Comparison of ENCODE assay signal across 8 cellular contexts in genomic region chr12:108629824-108630476, GRCh38. TPM values are rescaled to one million over a fixed set of nuclear protein-coding genes. Genes with fewer than 3 reads are reported as not detected.
A peak's percentile ranks its signal among the peaks of the same experiment; 100 is the strongest.
DNase-seq lines count a peak whose midpoint lies in the region; TF ChIP-seq lines count a peak whose summit lies in the region.

No MANE protein-coding gene starts in this region.

- intact Hi-C loops in activated T-helper 1 cell treated with anti-CD3 and anti-CD28 coated beads, Interleukin-12 subunit alpha, Interleukin-12 subunit beta, Interleukin-2, Interleukin-4 antibody, amounts not matched to agents 30 ng/mL and 10 ng/mL and 1 ng/mL, durations not matched to agents 14 hours and 24 hours and 36 hours (cut with micrococcal nuclease): loop anchor here (1.0 to 5.0 kb wide), 5 partner anchors 12 to 422 kb away; partner anchors contain the start of genes FICD, ISCU and USP30

- H3K27ac Mint-ChIP-seq in activated T-helper 1 cell treated with anti-CD3 and anti-CD28 coated beads, Interleukin-12 subunit alpha, Interleukin-12 subunit beta, Interleukin-2, Interleukin-4 antibody, amounts not matched to agents 30 ng/mL and 10 ng/mL and 1 ng/mL, durations not matched to agents 14 hours and 24 hours and 36 hours: peak overlapping the region; percentile 99
- H3K27ac Mint-ChIP-seq in glutamatergic neuron (ENCODE audit: unreplicated experiment): peak overlapping the region; percentile 33

- DNase-seq in AML-193 (lab: John Stamatoyannopoulos, UW): peak; percentile 27 to 39
- DNase-seq in NCI-H226: peak; percentile 93
- peak; percentile 52 for DNase-seq in activated T-helper 1 cell treated with anti-CD3 and anti-CD28 coated beads, Interleukin-12 subunit alpha, Interleukin-12 subunit beta, Interleukin-2, Interleukin-4 antibody, amounts not matched to agents 30 ng/mL and 10 ng/mL and 1 ng/mL, durations not matched to agents 14 hours and 24 hours and 36 hours (ENCODE audit: low spot score)
- DNase-seq in glutamatergic neuron: peak; percentile 55
- peak; percentile 63 to 67 for DNase-seq in stimulated activated CD4-positive, alpha-beta T cell treated with anti-CD3 and anti-CD28 coated beads, Interleukin-2, amount 100 ng/mL, for 24 hours
- no peak for DNase-seq in GDM1 (lab: John Stamatoyannopoulos, UW)
- no peak for DNase-seq in NCI-H1092 (lab: John Stamatoyannopoulos, UW)
- no peak for DNase-seq in NCI-H1417 (lab: John Stamatoyannopoulos, UW)

- H3K4me1 Mint-ChIP-seq in activated T-helper 1 cell treated with anti-CD3 and anti-CD28 coated beads, Interleukin-12 subunit alpha, Interleukin-12 subunit beta, Interleukin-2, Interleukin-4 antibody, amounts not matched to agents 30 ng/mL and 10 ng/mL and 1 ng/mL, durations not matched to agents 14 hours and 24 hours and 36 hours (ENCODE audit: low read depth): peaks cover 74% of the 10 kb centered on the region
- H3K4me1 Mint-ChIP-seq in glutamatergic neuron (ENCODE audit: low read depth, unreplicated experiment): peaks cover 14% of the 10 kb centered on the region

- TF ChIP-seq CTCF in glutamatergic neuron (IDR thresholded peaks at IDR 0.05; ENCODE audit: partially characterized antibody, unreplicated experiment): no peak

- H3K27me3 Mint-ChIP-seq in activated T-helper 1 cell treated with anti-CD3 and anti-CD28 coated beads, Interleukin-12 subunit alpha, Interleukin-12 subunit beta, Interleukin-2, Interleukin-4 antibody, amounts not matched to agents 30 ng/mL and 10 ng/mL and 1 ng/mL, durations not matched to agents 14 hours and 24 hours and 36 hours (ENCODE audit: insufficient read depth): no peaks in the 10 kb centered on the region
- H3K27me3 Mint-ChIP-seq in glutamatergic neuron (ENCODE audit: unreplicated experiment): peaks cover 2% of the 10 kb centered on the region

- H3K36me3 Mint-ChIP-seq in activated T-helper 1 cell treated with anti-CD3 and anti-CD28 coated beads, Interleukin-12 subunit alpha, Interleukin-12 subunit beta, Interleukin-2, Interleukin-4 antibody, amounts not matched to agents 30 ng/mL and 10 ng/mL and 1 ng/mL, durations not matched to agents 14 hours and 24 hours and 36 hours (ENCODE audit: low read depth): peaks cover 19% of the 10 kb centered on the region
- no peaks in the 10 kb centered on the region for H3K36me3 Mint-ChIP-seq in glutamatergic neuron (ENCODE audit: unreplicated experiment)

- no peaks in the 10 kb centered on the region for H3K9me3 Mint-ChIP-seq in activated T-helper 1 cell treated with anti-CD3 and anti-CD28 coated beads, Interleukin-12 subunit alpha, Interleukin-12 subunit beta, Interleukin-2, Interleukin-4 antibody, amounts not matched to agents 30 ng/mL and 10 ng/mL and 1 ng/mL, durations not matched to agents 14 hours and 24 hours and 36 hours
- peaks cover 4% of the 10 kb centered on the region for H3K9me3 Mint-ChIP-seq in glutamatergic neuron (ENCODE audit: unreplicated experiment)

- H3K4me3 Mint-ChIP-seq in activated T-helper 1 cell treated with anti-CD3 and anti-CD28 coated beads, Interleukin-12 subunit alpha, Interleukin-12 subunit beta, Interleukin-2, Interleukin-4 antibody, amounts not matched to agents 30 ng/mL and 10 ng/mL and 1 ng/mL, durations not matched to agents 14 hours and 24 hours and 36 hours: peak overlapping the region; percentile 94
- H3K4me3 Mint-ChIP-seq in glutamatergic neuron (ENCODE audit: unreplicated experiment): no peak overlapping the region

RNA-seq across cellular contexts. Expression of gene SELPLG, which starts 3.7 kb away (rescaled TPM):
- total RNA-seq in activated T-helper 1 cell treated with anti-CD3 and anti-CD28 coated beads, Interleukin-12 subunit alpha, Interleukin-12 subunit beta, Interleukin-2, Interleukin-4 antibody, amounts not matched to agents 30 ng/mL and 10 ng/mL and 1 ng/mL, durations not matched to agents 14 hours and 24 hours and 36 hours: 51.9 and 53.5 TPM in 2 replicates
- total RNA-seq in glutamatergic neuron (ENCODE audit: unreplicated experiment): 0.34 TPM

RNA-seq across cellular contexts. Expression of gene TMEM119, which starts 32.1 kb away (rescaled TPM):
- total RNA-seq in activated T-helper 1 cell treated with anti-CD3 and anti-CD28 coated beads, Interleukin-12 subunit alpha, Interleukin-12 subunit beta, Interleukin-2, Interleukin-4 antibody, amounts not matched to agents 30 ng/mL and 10 ng/mL and 1 ng/mL, durations not matched to agents 14 hours and 24 hours and 36 hours: 0.12 TPM in 1 of 2 replicates, not detected in the other
- total RNA-seq in glutamatergic neuron (ENCODE audit: unreplicated experiment): 0.15 TPM

Comparison
In these comparisons a context has a peak if more than half of its experiments do, and no peak if none do; other contexts are left out.
1. DNase-seq: peak in AML-193 (2 of 2), NCI-H226 (single experiment), activated T-helper 1 cell treated with anti-CD3 and anti-CD28 coated beads, Interleukin-12 subunit alpha, Interleukin-12 subunit beta, Interleukin-2, Interleukin-4 antibody, amounts not matched to agents 30 ng/mL and 10 ng/mL and 1 ng/mL, durations not matched to agents 14 hours and 24 hours and 36 hours (single experiment), glutamatergic neuron (single experiment) and stimulated activated CD4-positive, alpha-beta T cell treated with anti-CD3 and anti-CD28 coated beads, Interleukin-2, amount 100 ng/mL, for 24 hours (2 of 2); none in GDM1 (single experiment), NCI-H1092 (single experiment) and NCI-H1417 (0 of 3).
2. RNA of gene SELPLG, which starts 3.7 kb away (total RNA-seq): 51.9 to 53.5 TPM in activated T-helper 1 cell treated with anti-CD3 and anti-CD28 coated beads, Interleukin-12 subunit alpha, Interleukin-12 subunit beta, Interleukin-2, Interleukin-4 antibody, amounts not matched to agents 30 ng/mL and 10 ng/mL and 1 ng/mL, durations not matched to agents 14 hours and 24 hours and 36 hours; 0.34 TPM in glutamatergic neuron (single experiment); every median in the first group is over 10 times any median in the second.